32 cellular contexts compared by ENCODE assay signal in the genomic region with DNA sequence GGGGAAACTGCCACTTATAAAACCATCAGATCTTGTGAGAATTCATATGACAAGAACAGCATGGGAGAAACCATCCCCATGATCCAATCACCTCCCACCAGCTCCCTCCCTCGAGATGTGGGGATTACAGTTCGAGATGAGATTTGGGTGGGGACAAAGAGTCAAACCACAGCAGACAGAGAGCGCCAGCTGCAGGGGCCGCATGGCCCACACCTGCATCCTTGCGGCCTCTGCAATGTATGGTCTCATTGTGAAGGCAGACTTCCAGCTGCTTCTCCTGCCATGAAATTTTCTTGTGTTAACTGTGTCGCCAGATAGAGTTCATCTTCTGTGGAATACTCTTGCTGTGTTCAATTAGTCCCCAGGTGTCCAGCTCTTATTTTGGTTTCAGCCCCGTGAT. TPM values are rescaled to one million over a fixed set of nuclear protein-coding genes. Genes with fewer than 3 reads are reported as not detected.
DNase-seq lines count a peak whose midpoint lies in the region; ATAC-seq and TF ChIP-seq lines count a peak whose summit lies in the region.
"Had no signal": no experiment of that assay in that cellular context is flagged by ENCODE, and none has a peak within 500 bp of the region (broad histone marks: within the 10 kb centered on the region; RNA-seq: fewer than 3 reads in every experiment).

No MANE protein-coding gene starts in this region.

- peak; percentile 5 for DNase-seq in NCI-H748 (lab: John Stamatoyannopoulos, UW; ENCODE audit: unreplicated experiment)
- no peak for DNase-seq in NCI-H748 treated with DMSO at 0.1 percent for 48 hours (lab: John Stamatoyannopoulos, UW)
- peak; percentile 74 to 85 for DNase-seq in SJCRH30
- DNase-seq: 8988T; ACHN; AML-193; BE2C; C1 segment of cervical spinal cord; Caco-2; Calu3; CD4-positive, alpha-beta memory T cell; CD4-positive, alpha-beta T cell; CD4-positive, CD25-positive, alpha-beta regulatory T cell; CD8-positive, alpha-beta memory T cell; CD8-positive, alpha-beta T cell; COR-L47; DMS 273 treated with DMSO at 0.1 percent for 48 hours; DMS153; DMS53; DMS79 treated with DMSO at 0.1 percent for 48 hours; DND-41; EL had no signal

- peak overlapping the region; percentile 63 for H3K27ac ChIP-seq in SJCRH30
- H3K27ac ChIP-seq: 22Rv1; A549; BLaER1; BLaER1 treated with 17β-estradiol and CSF1 and Interleukin-3, amounts not matched to agents 10 nM and 100 nM; C4-2B had no signal

- TF ChIP-seq POLR2A in GM18505 (IDR thresholded peaks at IDR 0.05; ENCODE audit: borderline replicate concordance, extremely low read depth, insufficient read depth, insufficient read length), result no peak

- H3K4me1 ChIP-seq in SJCRH30, result peaks cover 11% of the 10 kb centered on the region
- H3K4me1 ChIP-seq: A549; BE2C; BLaER1; BLaER1 treated with 17β-estradiol and CSF1 and Interleukin-3, amounts not matched to agents 10 nM and 100 nM had no signal

- no peaks in the 10 kb centered on the region for H3K27me3 ChIP-seq in SJCRH30
- H3K27me3 ChIP-seq: BE2C; BLaER1; BLaER1 treated with 17β-estradiol and CSF1 and Interleukin-3, amounts not matched to agents 10 nM and 100 nM had no signal

- no peak for ATAC-seq in GM18505 (IDR thresholded peaks at IDR 0.05; ENCODE audit: unreplicated experiment)
- ATAC-seq: A549; CD8-positive, alpha-beta T cell had no signal

- H3K9me3 ChIP-seq in SJCRH30 (replicated peaks), result peaks cover 8% of the 10 kb centered on the region
- H3K9me3 ChIP-seq: A549, BE2C, BLaER1 had no signal

- H3K4me3 ChIP-seq in SJCRH30, result no peak overlapping the region
- H3K4me3 ChIP-seq: A549; BLaER1; BLaER1 treated with 17β-estradiol and CSF1 and Interleukin-3, amounts not matched to agents 10 nM and 100 nM had no signal

- no peaks in the 10 kb centered on the region for H3K36me3 ChIP-seq in SJCRH30
- H3K36me3 ChIP-seq: BE2C; BLaER1; BLaER1 treated with 17β-estradiol and CSF1 and Interleukin-3, amounts not matched to agents 10 nM and 100 nM had no signal

RNA-seq across cellular contexts. Expression of a gene that starts 17.3 kb away (rescaled TPM):
- total RNA-seq in SJCRH30 (2014; rRNA removed; shearing (Covaris generic)), result 0.12 TPM in 1 of 2 replicates, not detected in the other
- total RNA-seq: A172; A673; B cell; CD4-positive, alpha-beta memory T cell; CD4-positive, alpha-beta T cell; CD4-positive, CD25-positive, alpha-beta regulatory T cell; CD8-positive, alpha-beta memory T cell; CD8-positive, alpha-beta T cell; Daoy had no signal
